In the genomic region with DNA sequence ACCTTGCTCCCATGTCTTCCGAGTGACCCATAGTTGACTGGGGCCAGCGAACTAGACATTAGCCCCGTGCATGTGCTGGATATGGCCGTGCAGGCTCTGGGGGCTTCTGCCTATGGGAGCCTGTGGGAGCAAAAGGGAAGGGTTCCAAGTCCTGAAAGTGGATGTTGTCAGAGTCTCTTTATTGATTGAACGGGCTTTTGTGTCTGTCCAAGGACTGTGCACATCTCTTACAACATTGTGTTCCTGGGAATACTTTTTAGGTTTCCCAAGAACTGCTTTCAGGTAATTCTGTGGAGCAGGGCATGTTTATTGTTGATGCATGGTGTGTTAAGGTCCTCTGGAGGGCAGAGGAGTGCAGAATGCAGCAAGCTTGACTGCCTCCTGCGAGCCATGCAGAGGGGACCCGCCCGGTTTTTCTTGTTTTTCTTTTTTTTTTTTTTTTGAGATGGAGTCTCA, we compare ENCODE assay signal across 13 cellular contexts. TPM values are rescaled to one million over a fixed set of nuclear protein-coding genes. Genes with fewer than 3 reads are reported as not detected.
DNase-seq lines count a peak whose midpoint lies in the region; ATAC-seq and TF ChIP-seq lines count a peak whose summit lies in the region.
"Had no signal": no experiment of that assay in that cellular context is flagged by ENCODE, and none has a peak within 500 bp of the region (broad histone marks: within the 10 kb centered on the region; RNA-seq: fewer than 3 reads in every experiment).

No MANE protein-coding gene starts in this region.

- H3K36me3 ChIP-seq in HEK293 (ENCODE audit: control insufficient read depth in 2 of 2, insufficient read depth in 1 of 2, low read length in 2 of 2), result no peaks in the 10 kb centered on the region
- H3K36me3 ChIP-seq in neural progenitor cell, result no peaks in the 10 kb centered on the region

- no peak overlapping the region for H3K27ac Mint-ChIP-seq in neural progenitor cell
- H3K27ac Mint-ChIP-seq in activated naive CD4-positive, alpha-beta T cell treated with anti-CD3 and anti-CD28 coated beads, Interleukin-2, amount 50 U/mL, for 72 hours, result no peak overlapping the region
- no peak overlapping the region for H3K27ac Mint-ChIP-seq in activated T-cell treated with anti-CD3 and anti-CD28 coated beads, Interleukin-2, amount 50 U/mL, for 24 hours
- H3K27ac Mint-ChIP-seq: activated T-helper 2 cell treated with anti-CD3 and anti-CD28 coated beads, Interferon-gamma antibody, Interleukin-2, Interleukin-4, amounts not matched to agents 10 μg/mL and 5 μg/mL and 100 μg/mL, durations not matched to agents 14 hours and 24 hours and 36 hours; memory B cell had no signal

- no peaks in the 10 kb centered on the region for H3K4me1 ChIP-seq in HEK293 (ENCODE audit: control insufficient read depth, insufficient read depth, low read length)
- H3K4me1 ChIP-seq in neural progenitor cell, result peaks cover 9% of the 10 kb centered on the region

- H4K20me1 ChIP-seq in neural progenitor cell (ENCODE audit: low read depth), result peaks cover 71% of the 10 kb centered on the region

- peaks cover 13% of the 10 kb centered on the region for H3K79me2 ChIP-seq in neural progenitor cell (ENCODE audit: low read depth)

- H3K4me1 Mint-ChIP-seq in neural progenitor cell, result peaks cover 55% of the 10 kb centered on the region
- peaks cover 80% of the 10 kb centered on the region for H3K4me1 Mint-ChIP-seq in activated T-cell treated with anti-CD3 and anti-CD28 coated beads, Interleukin-2, amount 50 U/mL, for 24 hours (ENCODE audit: low read depth)

- H3K27me3 ChIP-seq in neural progenitor cell, result peaks cover 13% of the 10 kb centered on the region

- no peak overlapping the region for H2AFZ ChIP-seq in neural progenitor cell (replicated peaks)

- H3K9ac ChIP-seq in neural progenitor cell, result no peak overlapping the region

- H3K36me3 Mint-ChIP-seq in neural progenitor cell, result peaks cover 34% of the 10 kb centered on the region
- peaks cover 22 to 59% of the 10 kb centered on the region in 2 donors for H3K36me3 Mint-ChIP-seq in activated naive CD4-positive, alpha-beta T cell treated with anti-CD3 and anti-CD28 coated beads, Interleukin-2, amount 50 U/mL, for 72 hours
- H3K36me3 Mint-ChIP-seq in activated T-cell treated with anti-CD3 and anti-CD28 coated beads, Interleukin-2, amount 50 U/mL, for 24 hours (ENCODE audit: low read depth), result peaks cover 52% of the 10 kb centered on the region
- H3K36me3 Mint-ChIP-seq: memory B cell had no signal

- CTCF ChIA-PET in HEK293 (lab: Yijun Ruan, JAX), result interaction anchor here (0.6 kb wide), 1 partner anchor 10 kb away, joined by 3 read pairs; no protein-coding TSS in a partner anchor

- H3K4me3 Mint-ChIP-seq in neural progenitor cell, result no peak overlapping the region
- no peak overlapping the region for H3K4me3 Mint-ChIP-seq in activated T-cell treated with anti-CD3 and anti-CD28 coated beads, Interleukin-2, amount 50 U/mL, for 24 hours
- H3K4me3 Mint-ChIP-seq: memory B cell had no signal

- peak; percentile 80 for DNase-seq in ELF-1 (ENCODE audit: low read depth, low spot score)
- peak; percentile 75 for DNase-seq in cerebellar cortex (ENCODE audit: low spot score)
- DNase-seq in neural progenitor cell (ENCODE audit: low spot score), result peak; percentile 27
- DNase-seq in SKM-1 treated with dmso at 0.1 percent for 144 hours (lab: John Stamatoyannopoulos, UW; ENCODE audit: unreplicated experiment), result no peak
- no peak for DNase-seq in NCI-H187 treated with DMSO at 0.1 percent for 48 hours (lab: John Stamatoyannopoulos, UW)
- no peak for DNase-seq in activated naive CD4-positive, alpha-beta T cell treated with anti-CD3 and anti-CD28 coated beads, Interleukin-2, amount 50 U/mL, for 72 hours (ENCODE audit: low spot score in 2 of 2)
- DNase-seq in activated T-cell treated with anti-CD3 and anti-CD28 coated beads, Interleukin-2, amount 50 U/mL, for 24 hours, result no peak
- DNase-seq: HCEC 1CT, NCI-H1092 treated with DMSO at 0.1 percent for 48 hours, small intestine had no signal

- ATAC-seq in activated naive CD4-positive, alpha-beta T cell treated with anti-CD3 and anti-CD28 coated beads, Interleukin-2, amount 50 U/mL, for 72 hours, result no peak

- no peaks in the 10 kb centered on the region for H3K9me3 ChIP-seq in HEK293 (ENCODE audit: control insufficient read depth, insufficient read depth, low read depth, low read length)
- H3K9me3 ChIP-seq in neural progenitor cell (ENCODE audit: low read depth), result no peaks in the 10 kb centered on the region

- POLR2A ChIA-PET in HEK293 (lab: Yijun Ruan, JAX), result no interaction called here

- 0 out of 2 replicates have a peak, but pooled peaks have one; percentile 26 for TF ChIP-seq CTCF in HEK293 (tag by site-specific recombination; IDR thresholded peaks at IDR 0.05)
- peak; percentile 7 for TF ChIP-seq CTCF in neural progenitor cell (IDR thresholded peaks at IDR 0.05)

- no peak overlapping the region for H3K4me3 ChIP-seq in HEK293 (ENCODE audit: low read depth, low read length)
- no peak overlapping the region for H3K4me3 ChIP-seq in neural progenitor cell

- peaks cover 2% of the 10 kb centered on the region for H3K9me3 Mint-ChIP-seq in neural progenitor cell
- no peaks in the 10 kb centered on the region for H3K9me3 Mint-ChIP-seq in activated naive CD4-positive, alpha-beta T cell treated with anti-CD3 and anti-CD28 coated beads, Interleukin-2, amount 50 U/mL, for 72 hours
- H3K9me3 Mint-ChIP-seq in activated T-cell treated with anti-CD3 and anti-CD28 coated beads, Interleukin-2, amount 50 U/mL, for 24 hours, result no peaks in the 10 kb centered on the region
- H3K9me3 Mint-ChIP-seq: memory B cell had no signal

- no peak overlapping the region for H3K4me2 ChIP-seq in neural progenitor cell

- H3K27ac ChIP-seq in HEK293 (ENCODE audit: extremely low read depth, low read depth, low read length), result no peak overlapping the region
- H3K27ac ChIP-seq in neural progenitor cell, result no peak overlapping the region

- peaks cover 5% of the 10 kb centered on the region for H3K27me3 Mint-ChIP-seq in neural progenitor cell (ENCODE audit: insufficient read depth, low read depth)
- no peaks in the 10 kb centered on the region for H3K27me3 Mint-ChIP-seq in activated T-cell treated with anti-CD3 and anti-CD28 coated beads, Interleukin-2, amount 50 U/mL, for 24 hours

- no peaks in the 10 kb centered on the region for H3F3A ChIP-seq in neural progenitor cell (ENCODE audit: low read depth)

TF ChIP-seq in HEK293, 187 proteins besides CTCF, POLR2A, EP300 and RAD21:
- TF ChIP-seq ZNF324 (tag by site-specific recombination; IDR thresholded peaks at IDR 0.05), result no peak
- TF ChIP-seq, protein P1, sequence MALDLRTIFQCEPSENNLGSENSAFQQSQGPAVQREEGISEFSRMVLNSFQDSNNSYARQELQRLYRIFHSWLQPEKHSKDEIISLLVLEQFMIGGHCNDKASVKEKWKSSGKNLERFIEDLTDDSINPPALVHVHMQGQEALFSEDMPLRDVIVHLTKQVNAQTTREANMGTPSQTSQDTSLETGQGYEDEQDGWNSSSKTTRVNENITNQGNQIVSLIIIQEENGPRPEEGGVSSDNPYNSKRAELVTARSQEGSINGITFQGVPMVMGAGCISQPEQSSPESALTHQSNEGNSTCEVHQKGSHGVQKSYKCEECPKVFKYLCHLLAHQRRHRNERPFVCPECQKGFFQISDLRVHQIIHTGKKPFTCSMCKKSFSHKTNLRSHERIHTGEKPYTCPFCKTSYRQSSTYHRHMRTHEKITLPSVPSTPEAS (tag by site-specific recombination; IDR thresholded peaks at IDR 0.05), result no peak
- no peak for TF ChIP-seq ZBTB7A (tag by site-specific recombination; IDR thresholded peaks at IDR 0.05; ENCODE audit: low read depth)
- TF ChIP-seq, protein P2, sequence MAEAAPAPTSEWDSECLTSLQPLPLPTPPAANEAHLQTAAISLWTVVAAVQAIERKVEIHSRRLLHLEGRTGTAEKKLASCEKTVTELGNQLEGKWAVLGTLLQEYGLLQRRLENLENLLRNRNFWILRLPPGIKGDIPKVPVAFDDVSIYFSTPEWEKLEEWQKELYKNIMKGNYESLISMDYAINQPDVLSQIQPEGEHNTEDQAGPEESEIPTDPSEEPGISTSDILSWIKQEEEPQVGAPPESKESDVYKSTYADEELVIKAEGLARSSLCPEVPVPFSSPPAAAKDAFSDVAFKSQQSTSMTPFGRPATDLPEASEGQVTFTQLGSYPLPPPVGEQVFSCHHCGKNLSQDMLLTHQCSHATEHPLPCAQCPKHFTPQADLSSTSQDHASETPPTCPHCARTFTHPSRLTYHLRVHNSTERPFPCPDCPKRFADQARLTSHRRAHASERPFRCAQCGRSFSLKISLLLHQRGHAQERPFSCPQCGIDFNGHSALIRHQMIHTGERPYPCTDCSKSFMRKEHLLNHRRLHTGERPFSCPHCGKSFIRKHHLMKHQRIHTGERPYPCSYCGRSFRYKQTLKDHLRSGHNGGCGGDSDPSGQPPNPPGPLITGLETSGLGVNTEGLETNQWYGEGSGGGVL (tag by site-specific recombination; IDR thresholded peaks at IDR 0.05), result no peak
- no peak for TF ChIP-seq ZNF174 (tag by site-specific recombination; IDR thresholded peaks at IDR 0.05)
- TF ChIP-seq IKZF3 (tag by site-specific recombination; IDR thresholded peaks at IDR 0.05), result no peak
- no peak for TF ChIP-seq ZFHX2 (tag by site-specific recombination; conservative IDR thresholded peaks at IDR 0.05)
- no peak for TF ChIP-seq ZNF239 (tag by site-specific recombination; IDR thresholded peaks at IDR 0.05)
- no peak for TF ChIP-seq ZSCAN5A (tag by site-specific recombination; IDR thresholded peaks at IDR 0.05)
TF ChIP-seq in HEK293: peak in this region for 0.

RNA-seq across cellular contexts. Expression of gene RNF144A, which starts 5.0 kb away (rescaled TPM):
- total RNA-seq in neural progenitor cell (ENCODE audit: low replicate concordance), result 29.0 and 32.0 TPM in 2 replicates
- 10 to 100 TPM; 49.3 to 57.5 TPM for total RNA-seq in activated naive CD4-positive, alpha-beta T cell treated with anti-CD3 and anti-CD28 coated beads, Interleukin-2, amount 50 U/mL, for 72 hours

RNA-seq across cellular contexts. Expression of gene RSAD2, which starts 44.7 kb away (rescaled TPM):
- total RNA-seq in neural progenitor cell (ENCODE audit: low replicate concordance), result not detected in 2 replicates
- total RNA-seq in activated naive CD4-positive, alpha-beta T cell treated with anti-CD3 and anti-CD28 coated beads, Interleukin-2, amount 50 U/mL, for 72 hours, result 10 to 100 TPM in 1 of 2 donors, 1 to 10 TPM in 1; 2.7 to 11.1 TPM

RNA-seq across cellular contexts. Expression of gene CMPK2, which starts 56.5 kb away (rescaled TPM):
- total RNA-seq in neural progenitor cell (ENCODE audit: low replicate concordance), result 0.31 TPM in 1 of 2 replicates, not detected in the other
- 10 to 100 TPM in 1 of 2 donors, 1 to 10 TPM in 1; 1.6 to 13.6 TPM for total RNA-seq in activated naive CD4-positive, alpha-beta T cell treated with anti-CD3 and anti-CD28 coated beads, Interleukin-2, amount 50 U/mL, for 72 hours

Comparison
In these comparisons a context has a peak if more than half of its experiments do, and no peak if none do; other contexts are left out.
1. DNase-seq: peak in ELF-1 (single experiment), cerebellar cortex (single experiment) and neural progenitor cell (single experiment); none in SKM-1 treated with dmso at 0.1 percent for 144 hours (single experiment), NCI-H187 treated with DMSO at 0.1 percent for 48 hours (single experiment), activated naive CD4-positive, alpha-beta T cell treated with anti-CD3 and anti-CD28 coated beads, Interleukin-2, amount 50 U/mL, for 72 hours (0 of 2) and activated T-cell treated with anti-CD3 and anti-CD28 coated beads, Interleukin-2, amount 50 U/mL, for 24 hours (single experiment).